In genomic region chr5:82329393-82329792, GRCh38 we compare ENCODE assay signal across 24 cellular contexts.
"Had no signal": no experiment of that assay in that cellular context is flagged by ENCODE, and none has a peak within 500 bp of the region (broad histone marks: within the 10 kb centered on the region; RNA-seq: fewer than 3 reads in every experiment).

No MANE protein-coding gene starts in this region.

- ATAC-seq: activated T-cell treated with anti-CD3 and anti-CD28 coated beads, Interleukin-2, amount 50 U/mL, for 72 hours; gastrocnemius medialis; heart left ventricle; WTC11 had no signal

- DNase-seq: activated CD4-positive, alpha-beta memory T cell treated with anti-CD3 and anti-CD28 coated beads, Interleukin-2, amount 10 ng/mL, durations not matched to agents 7 days and 5 days; activated CD4-positive, alpha-beta T cell treated with anti-CD3 and anti-CD28 coated beads for 1 hour; activated CD4-positive, alpha-beta T cell treated with anti-CD3 and anti-CD28 coated beads for 4 hours; activated CD4-positive, alpha-beta T cell treated with anti-CD3 and anti-CD28 coated beads, Interleukin-2, amount 10 ng/mL, durations not matched to agents 7 days and 5 days; activated CD4-positive, alpha-beta T cell treated with anti-CD3 and anti-CD28 coated beads, Interleukin-2, amount 50 U/mL, for 4 hours; activated CD8-positive, alpha-beta memory T cell treated with anti-CD3 and anti-CD28 coated beads, Interleukin-2, amount 50 U/mL, for 48 hours; activated gamma-delta T cell; activated naive CD4-positive, alpha-beta T cell treated with anti-CD3 and anti-CD28 coated beads, Interleukin-2, amount 50 U/mL, for 16 hours; activated naive CD4-positive, alpha-beta T cell treated with Interleukin-2 at 50 U/mL for 16 hours; activated T-cell treated with anti-CD3 and anti-CD28 coated beads for 4 hours; activated T-cell treated with anti-CD3 and anti-CD28 coated beads, Interleukin-2, amount 50 U/mL, for 24 hours; activated T-cell treated with anti-CD3 and anti-CD28 coated beads, Interleukin-2, amount 50 U/mL, for 72 hours; amniotic stem cell; anterior cingulate cortex; brain microvascular endothelial cell; dorsolateral prefrontal cortex; effector memory CD4-positive, alpha-beta T cell; foreskin fibroblast; gastrocnemius medialis; glutamatergic neuron; heart left ventricle; hypothalamus; T-helper 2 cell had no signal
